In the genomic region with DNA sequence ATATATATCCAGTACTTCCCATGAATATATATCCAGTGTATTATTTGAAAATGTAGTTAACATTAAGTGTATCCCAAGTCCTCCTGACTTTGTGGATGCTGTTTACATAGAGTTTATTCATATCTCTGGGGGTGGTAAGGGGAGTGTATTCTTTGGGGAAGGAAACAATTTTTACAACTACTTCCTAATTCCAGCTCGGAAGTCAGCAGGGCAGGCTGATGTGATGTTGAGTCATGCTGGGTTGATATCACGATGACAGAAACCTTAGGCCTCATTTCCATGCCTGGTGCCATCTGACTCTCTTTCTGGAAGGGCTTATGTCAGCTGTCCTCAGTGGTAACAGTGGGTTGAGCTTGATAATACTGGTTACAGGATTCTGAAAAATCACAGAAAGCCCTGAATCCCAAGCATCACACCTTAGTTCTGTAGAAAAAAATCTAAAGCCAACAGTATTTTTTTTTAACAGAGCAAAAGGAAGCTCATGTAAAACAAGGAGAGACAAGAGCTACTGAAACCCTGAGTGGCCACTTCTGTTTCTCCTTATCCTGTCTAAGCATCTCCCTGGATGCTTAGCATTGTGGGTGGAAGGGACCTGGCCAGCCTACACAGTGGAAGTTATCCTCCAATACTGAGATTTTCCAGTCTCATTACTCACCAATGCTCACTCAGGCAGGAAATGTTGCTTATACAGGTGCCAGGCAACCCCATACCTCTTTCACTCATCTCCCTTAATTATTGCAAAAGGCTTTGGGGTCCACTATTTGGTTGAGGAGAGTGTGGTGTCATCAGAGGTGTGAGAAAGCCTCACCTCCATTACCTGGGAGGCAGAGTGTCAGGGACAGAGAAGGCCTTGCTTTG, we compare ENCODE assay signal across 1 cellular context.
A peak's percentile ranks its signal among the peaks of the same experiment; 100 is the strongest.
TF ChIP-seq lines count a peak whose summit lies in the region.

No MANE protein-coding gene starts in this region.

TF ChIP-seq in K562, 482 proteins besides CTCF, POLR2A, EP300 and RAD21 (continued from another document and continues in another):
- TF ChIP-seq CBX2 (IDR thresholded peaks at IDR 0.05; ENCODE audit: insufficient read depth, low read length, poor library complexity, severe bottlenecking), result no peak
- 0 out of 2 replicates have a peak, but pooled peaks have one; percentile 59 for TF ChIP-seq CBX5 (IDR thresholded peaks at IDR 0.05; ENCODE audit: borderline replicate concordance, low read depth)
- TF ChIP-seq LCOR (CRISPR knock-in tag; IDR thresholded peaks at IDR 0.05), result no peak
- no peak for TF ChIP-seq ARHGAP35 (IDR thresholded peaks at IDR 0.05; ENCODE audit: partially characterized antibody)
- TF ChIP-seq ZFX (CRISPR knock-in tag; IDR thresholded peaks at IDR 0.05), result peak; percentile 61
- TF ChIP-seq PTTG1 (tag; IDR thresholded peaks at IDR 0.05; ENCODE audit: low read depth), result no peak
- TF ChIP-seq, protein P1, sequence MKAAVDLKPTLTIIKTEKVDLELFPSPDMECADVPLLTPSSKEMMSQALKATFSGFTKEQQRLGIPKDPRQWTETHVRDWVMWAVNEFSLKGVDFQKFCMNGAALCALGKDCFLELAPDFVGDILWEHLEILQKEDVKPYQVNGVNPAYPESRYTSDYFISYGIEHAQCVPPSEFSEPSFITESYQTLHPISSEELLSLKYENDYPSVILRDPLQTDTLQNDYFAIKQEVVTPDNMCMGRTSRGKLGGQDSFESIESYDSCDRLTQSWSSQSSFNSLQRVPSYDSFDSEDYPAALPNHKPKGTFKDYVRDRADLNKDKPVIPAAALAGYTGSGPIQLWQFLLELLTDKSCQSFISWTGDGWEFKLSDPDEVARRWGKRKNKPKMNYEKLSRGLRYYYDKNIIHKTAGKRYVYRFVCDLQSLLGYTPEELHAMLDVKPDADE (conservative IDR thresholded peaks at IDR 0.05; ENCODE audit: control insufficient read depth, low read depth, low read length), result no peak
- TF ChIP-seq TARDBP (IDR thresholded peaks at IDR 0.05), result no peak
- peak; percentile 35; the same call in 1 of the 2 replicates for TF ChIP-seq PKNOX1 (IDR thresholded peaks at IDR 0.05)
- TF ChIP-seq BRF2 (IDR thresholded peaks at IDR 0.05; ENCODE audit: borderline replicate concordance, insufficient read depth, insufficient read length), result no peak
- TF ChIP-seq, protein P2, sequence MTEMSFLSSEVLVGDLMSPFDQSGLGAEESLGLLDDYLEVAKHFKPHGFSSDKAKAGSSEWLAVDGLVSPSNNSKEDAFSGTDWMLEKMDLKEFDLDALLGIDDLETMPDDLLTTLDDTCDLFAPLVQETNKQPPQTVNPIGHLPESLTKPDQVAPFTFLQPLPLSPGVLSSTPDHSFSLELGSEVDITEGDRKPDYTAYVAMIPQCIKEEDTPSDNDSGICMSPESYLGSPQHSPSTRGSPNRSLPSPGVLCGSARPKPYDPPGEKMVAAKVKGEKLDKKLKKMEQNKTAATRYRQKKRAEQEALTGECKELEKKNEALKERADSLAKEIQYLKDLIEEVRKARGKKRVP (CRISPR knock-in tag; IDR thresholded peaks at IDR 0.05), result peak; percentile 28; the same call in 1 of the 2 replicates
- TF ChIP-seq CREM (IDR thresholded peaks at IDR 0.05; ENCODE audit: low read depth), result peak; percentile 55
- no peak for TF ChIP-seq LARP7 (IDR thresholded peaks at IDR 0.05)
- TF ChIP-seq SMARCA5 (IDR thresholded peaks at IDR 0.05), result no peak
- no peak for TF ChIP-seq ZNF41 (CRISPR knock-in tag; conservative IDR thresholded peaks at IDR 0.05)
- TF ChIP-seq NUFIP1 (IDR thresholded peaks at IDR 0.05; ENCODE audit: partially characterized antibody), result no peak
- TF ChIP-seq ZNF407 (IDR thresholded peaks at IDR 0.05; ENCODE audit: low read depth), result no peak
- peak; percentile 57; the same call in 1 of the 2 replicates for TF ChIP-seq GATAD2B (IDR thresholded peaks at IDR 0.05; ENCODE audit: borderline replicate concordance)
- TF ChIP-seq ZNF175 (CRISPR knock-in tag; IDR thresholded peaks at IDR 0.05; ENCODE audit: low read depth), result peak; percentile 96
- TF ChIP-seq TFAM (CRISPR knock-in tag; conservative IDR thresholded peaks at IDR 0.05), result no peak
- TF ChIP-seq PHF8 (IDR thresholded peaks at IDR 0.05; ENCODE audit: borderline replicate concordance, low read length), result no peak
- TF ChIP-seq XRCC5 (IDR thresholded peaks at IDR 0.05; ENCODE audit: low read depth, low read length), result no peak
- no peak for TF ChIP-seq ELF1 (tag; IDR thresholded peaks at IDR 0.05)
- TF ChIP-seq, protein P3, sequence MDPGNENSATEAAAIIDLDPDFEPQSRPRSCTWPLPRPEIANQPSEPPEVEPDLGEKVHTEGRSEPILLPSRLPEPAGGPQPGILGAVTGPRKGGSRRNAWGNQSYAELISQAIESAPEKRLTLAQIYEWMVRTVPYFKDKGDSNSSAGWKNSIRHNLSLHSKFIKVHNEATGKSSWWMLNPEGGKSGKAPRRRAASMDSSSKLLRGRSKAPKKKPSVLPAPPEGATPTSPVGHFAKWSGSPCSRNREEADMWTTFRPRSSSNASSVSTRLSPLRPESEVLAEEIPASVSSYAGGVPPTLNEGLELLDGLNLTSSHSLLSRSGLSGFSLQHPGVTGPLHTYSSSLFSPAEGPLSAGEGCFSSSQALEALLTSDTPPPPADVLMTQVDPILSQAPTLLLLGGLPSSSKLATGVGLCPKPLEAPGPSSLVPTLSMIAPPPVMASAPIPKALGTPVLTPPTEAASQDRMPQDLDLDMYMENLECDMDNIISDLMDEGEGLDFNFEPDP (CRISPR knock-in tag; IDR thresholded peaks at IDR 0.05), result no peak
- no peak for TF ChIP-seq ATF1 (CRISPR knock-in tag; IDR thresholded peaks at IDR 0.05)
- TF ChIP-seq ATF1 (tag; IDR thresholded peaks at IDR 0.05), result no peak
- TF ChIP-seq, protein P4, sequence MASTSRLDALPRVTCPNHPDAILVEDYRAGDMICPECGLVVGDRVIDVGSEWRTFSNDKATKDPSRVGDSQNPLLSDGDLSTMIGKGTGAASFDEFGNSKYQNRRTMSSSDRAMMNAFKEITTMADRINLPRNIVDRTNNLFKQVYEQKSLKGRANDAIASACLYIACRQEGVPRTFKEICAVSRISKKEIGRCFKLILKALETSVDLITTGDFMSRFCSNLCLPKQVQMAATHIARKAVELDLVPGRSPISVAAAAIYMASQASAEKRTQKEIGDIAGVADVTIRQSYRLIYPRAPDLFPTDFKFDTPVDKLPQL (IDR thresholded peaks at IDR 0.05; ENCODE audit: extremely low read depth, insufficient read length), result no peak
- TF ChIP-seq ZNF584 (CRISPR knock-in tag; IDR thresholded peaks at IDR 0.05; ENCODE audit: low read depth), result peak; percentile 74; the same call in 1 of the 2 replicates
- TF ChIP-seq, protein P5, sequence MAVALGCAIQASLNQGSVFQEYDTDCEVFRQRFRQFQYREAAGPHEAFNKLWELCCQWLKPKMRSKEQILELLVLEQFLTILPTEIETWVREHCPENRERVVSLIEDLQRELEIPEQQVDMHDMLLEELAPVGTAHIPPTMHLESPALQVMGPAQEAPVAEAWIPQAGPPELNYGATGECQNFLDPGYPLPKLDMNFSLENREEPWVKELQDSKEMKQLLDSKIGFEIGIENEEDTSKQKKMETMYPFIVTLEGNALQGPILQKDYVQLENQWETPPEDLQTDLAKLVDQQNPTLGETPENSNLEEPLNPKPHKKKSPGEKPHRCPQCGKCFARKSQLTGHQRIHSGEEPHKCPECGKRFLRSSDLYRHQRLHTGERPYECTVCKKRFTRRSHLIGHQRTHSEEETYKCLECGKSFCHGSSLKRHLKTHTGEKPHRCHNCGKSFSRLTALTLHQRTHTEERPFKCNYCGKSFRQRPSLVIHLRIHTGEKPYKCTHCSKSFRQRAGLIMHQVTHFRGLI (CRISPR knock-in tag; IDR thresholded peaks at IDR 0.05), result peak; percentile 59; the same call in 1 of the 2 replicates
- TF ChIP-seq, protein P6, sequence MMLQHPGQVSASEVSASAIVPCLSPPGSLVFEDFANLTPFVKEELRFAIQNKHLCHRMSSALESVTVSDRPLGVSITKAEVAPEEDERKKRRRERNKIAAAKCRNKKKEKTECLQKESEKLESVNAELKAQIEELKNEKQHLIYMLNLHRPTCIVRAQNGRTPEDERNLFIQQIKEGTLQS (IDR thresholded peaks at IDR 0.05), result peak; percentile 93
- TF ChIP-seq, protein P6 (CRISPR knock-in tag; conservative IDR thresholded peaks at IDR 0.05), result 0 out of 2 replicates have a peak, but pooled peaks have one; percentile 55
- no peak; the same call in 1 of the 2 replicates for TF ChIP-seq TOE1 (IDR thresholded peaks at IDR 0.05; ENCODE audit: borderline replicate concordance)
- TF ChIP-seq TOE1 (CRISPR knock-in tag; IDR thresholded peaks at IDR 0.05; ENCODE audit: borderline replicate concordance, low read depth), result no peak
- peak; percentile 41; the same call in 1 of the 2 replicates for TF ChIP-seq TEAD4 (IDR thresholded peaks at IDR 0.05; ENCODE audit: low read length)
- TF ChIP-seq TEAD4 (CRISPR knock-in tag; IDR thresholded peaks at IDR 0.05; ENCODE audit: borderline replicate concordance), result no peak
- TF ChIP-seq NRF1 (conservative IDR thresholded peaks at IDR 0.05 in 1 of 2, IDR thresholded peaks at IDR 0.05 in 1 of 2), result no peak
- TF ChIP-seq SMAD4 (CRISPR knock-in tag; conservative IDR thresholded peaks at IDR 0.05), result 0 out of 2 replicates have a peak, but pooled peaks have one; percentile 71
- TF ChIP-seq FOXJ3 (CRISPR knock-in tag; IDR thresholded peaks at IDR 0.05), result no peak
- TF ChIP-seq HDAC1 (IDR thresholded peaks at IDR 0.05), result no peak
- TF ChIP-seq HDAC8 (tag; IDR thresholded peaks at IDR 0.05), result no peak
- no peak for TF ChIP-seq ZNF696 (CRISPR knock-in tag; conservative IDR thresholded peaks at IDR 0.05)
- TF ChIP-seq CXXC5 (CRISPR knock-in tag; IDR thresholded peaks at IDR 0.05), result 0 out of 2 replicates have a peak, but pooled peaks have one; percentile 10
- TF ChIP-seq MYNN (IDR thresholded peaks at IDR 0.05), result peak; percentile 41; the same call in 1 of the 2 replicates
- TF ChIP-seq MYNN (CRISPR knock-in tag; IDR thresholded peaks at IDR 0.05), result no peak
- no peak for TF ChIP-seq ZNF75A (CRISPR knock-in tag; IDR thresholded peaks at IDR 0.05)
- TF ChIP-seq BRD4 (IDR thresholded peaks at IDR 0.05), result no peak
- no peak for TF ChIP-seq SLC30A9 (CRISPR knock-in tag; IDR thresholded peaks at IDR 0.05)
